In the genomic region with DNA sequence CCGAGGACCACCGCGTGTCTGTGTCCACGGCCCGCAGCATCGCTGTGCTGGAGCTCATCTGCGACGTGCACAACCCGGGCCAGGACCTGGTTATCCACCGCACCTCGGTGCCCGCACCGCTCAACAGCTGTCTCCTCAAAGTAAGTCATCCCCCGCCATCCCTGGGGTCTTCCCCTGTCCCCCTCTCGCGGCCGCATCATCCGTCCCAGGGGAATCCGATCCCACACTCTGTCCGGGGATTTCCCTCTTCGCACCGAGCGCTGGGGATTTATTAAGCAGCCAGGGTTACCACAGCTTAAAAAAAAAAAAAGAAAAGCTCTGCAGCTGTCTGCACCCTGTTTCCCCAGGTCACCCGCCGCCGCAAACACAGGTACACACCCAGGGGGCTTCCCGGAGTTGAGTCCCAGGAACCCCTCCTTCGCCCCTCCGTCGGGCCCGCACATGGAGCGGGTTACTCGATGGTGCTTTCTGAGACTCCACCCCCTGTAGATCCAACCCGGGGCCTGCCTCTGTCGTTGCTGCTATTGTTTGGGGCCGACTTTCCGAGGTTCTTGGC, we compare ENCODE assay signal across 8 cellular contexts. TPM values are rescaled to one million over a fixed set of nuclear protein-coding genes. Genes with fewer than 3 reads are reported as not detected.
A peak's percentile ranks its signal among the peaks of the same experiment; 100 is the strongest.
DNase-seq lines count a peak whose midpoint lies in the region; ATAC-seq and TF ChIP-seq lines count a peak whose summit lies in the region.

No MANE protein-coding gene starts in this region.

- ATAC-seq in thoracic aorta (ENCODE audit: insufficient number of reproducible peaks, low FRiP score, low read depth): no peak

- H3K9me3 ChIP-seq in HEK293 (ENCODE audit: control insufficient read depth, insufficient read depth, low read depth, low read length): no peaks in the 10 kb centered on the region
- no peaks in the 10 kb centered on the region for H3K9me3 ChIP-seq in thoracic aorta

- no peaks in the 10 kb centered on the region for H3K27me3 ChIP-seq in thoracic aorta (replicated peaks; ENCODE audit: insufficient read depth)

- H3K4me1 ChIP-seq in HEK293 (ENCODE audit: control insufficient read depth, insufficient read depth, low read length) (peaks cover 3% of the 10 kb centered on the region; the same call in 1 of the 2 replicates), thoracic aorta (ENCODE audit: control insufficient read depth in 1 of 2, low read depth in 2 of 2) (peaks cover 14 to 47% of the 10 kb centered on the region in 2 donors)

- H3K4me3 ChIP-seq in HEK293 (ENCODE audit: low read depth, low read length) (peak overlapping the region; percentile 94), epithelial cell of proximal tubule (ENCODE audit: low read depth, low read length) (peak overlapping the region; percentile 95), thoracic aorta (peak overlapping the region; percentile 94)

- peaks cover 51% of the 10 kb centered on the region for H3K36me3 Mint-ChIP-seq in nephron progenitor cell (ENCODE audit: low read depth)

- H3K36me3 ChIP-seq in HEK293 (ENCODE audit: control insufficient read depth in 2 of 2, insufficient read depth in 1 of 2, low read length in 2 of 2) (peaks cover 0 to 6% of the 10 kb centered on the region in 2 experiments; a peak in 1 of 3 replicates), thoracic aorta (no peaks in the 10 kb centered on the region)

- peaks cover 39% of the 10 kb centered on the region for H3K4me1 Mint-ChIP-seq in nephron progenitor cell

- DNase-seq in GM10248 (ENCODE audit: extremely low spot score) (peak; percentile 45), NCI-H2171 (lab: John Stamatoyannopoulos, UW) (peak; percentile 44), epithelial cell of proximal tubule (ENCODE audit: low read depth) (no peak), nephron progenitor cell (peak; percentile 50), thoracic aorta (ENCODE audit: low spot score) (peak; percentile 4), SHP77 treated with DMSO at 0.1 percent for 48 hours (lab: John Stamatoyannopoulos, UW) (no peak)
- DNase-seq in activated CD8-positive, alpha-beta memory T cell treated with anti-CD3 and anti-CD28 coated beads, Interleukin-2, amount 50 U/mL, for 24 hours (ENCODE audit: extremely low read depth): peak; percentile 7

- POLR2A ChIA-PET in GM10248 (lab: Yijun Ruan, JAX) (no interaction called here), HEK293 (lab: Yijun Ruan, JAX) (interaction anchor here (0.6 to 2.8 kb wide), 6 partner anchors 9 to 316 kb away, joined by 3 to 11 read pairs (median 4); a partner anchor contains a TSS)

- CTCF ChIA-PET in GM10248 (lab: Yijun Ruan, JAX): interaction anchor here (1.2 to 2.0 kb wide), 5 partner anchors 9 to 28 kb away, joined by 3 to 5 read pairs (median 4); no protein-coding TSS in a partner anchor
- CTCF ChIA-PET in HEK293 (lab: Yijun Ruan, JAX): interaction anchor here (0.6 to 1.3 kb wide), 6 partner anchors 20 to 504 kb away, joined by 3 to 5 read pairs (median 3); no protein-coding TSS in a partner anchor

- H3K27ac ChIP-seq in HEK293 (ENCODE audit: extremely low read depth, low read depth, low read length) (peak overlapping the region; percentile 98; the same call in 1 of the 2 replicates), thoracic aorta (peak overlapping the region; percentile 34 to 95)

- peak overlapping the region; percentile 94 for H3K4me3 Mint-ChIP-seq in nephron progenitor cell

- TF ChIP-seq CTCF in GM10248 (IDR thresholded peaks at IDR 0.05; ENCODE audit: control extremely low read depth, extremely low read depth, low read depth, missing control alignments) (no peak), HEK293 (tag by site-specific recombination; IDR thresholded peaks at IDR 0.05) (no peak), epithelial cell of proximal tubule (conservative IDR thresholded peaks at IDR 0.05; ENCODE audit: low read depth, low read length) (no peak), nephron progenitor cell (IDR thresholded peaks at IDR 0.05) (no peak), thoracic aorta (IDR thresholded peaks at IDR 0.05) (no peak)

- peaks cover 13% of the 10 kb centered on the region for H3K9me3 Mint-ChIP-seq in nephron progenitor cell

- H3K27me3 Mint-ChIP-seq in nephron progenitor cell (ENCODE audit: low read depth, poor library complexity): no peaks in the 10 kb centered on the region

- peak overlapping the region; percentile 78 for H3K27ac Mint-ChIP-seq in nephron progenitor cell

TF ChIP-seq in HEK293, 187 proteins besides CTCF, POLR2A, EP300 and RAD21 (continues in another document):
- TF ChIP-seq YY1 (tag by site-specific recombination; IDR thresholded peaks at IDR 0.05) (no peak), ZNF155 (tag by site-specific recombination; IDR thresholded peaks at IDR 0.05) (no peak), ZNF837 (tag by site-specific recombination; IDR thresholded peaks at IDR 0.05) (no peak), GLIS2 (tag by site-specific recombination; IDR thresholded peaks at IDR 0.05) (peak; percentile 32; the same call in 1 of the 2 replicates), ZNF585B (tag by site-specific recombination; IDR thresholded peaks at IDR 0.05) (no peak), ZNF266 (tag by site-specific recombination; IDR thresholded peaks at IDR 0.05; ENCODE audit: low read depth) (no peak), ZNF624 (tag by site-specific recombination; IDR thresholded peaks at IDR 0.05) (no peak), ZNF239 (tag by site-specific recombination; IDR thresholded peaks at IDR 0.05) (no peak), RBAK (tag by site-specific recombination; IDR thresholded peaks at IDR 0.05) (no peak), ZNF138 (tag by site-specific recombination; IDR thresholded peaks at IDR 0.05; ENCODE audit: borderline replicate concordance) (no peak), EGR2 (tag by site-specific recombination; IDR thresholded peaks at IDR 0.05; ENCODE audit: low read depth) (no peak), ZIC2 (tag by site-specific recombination; IDR thresholded peaks at IDR 0.05) (no peak), ZBTB17 (tag by site-specific recombination; IDR thresholded peaks at IDR 0.05) (no peak), ZNF140 (tag by site-specific recombination; IDR thresholded peaks at IDR 0.05) (no peak), SCRT2 (tag by site-specific recombination; IDR thresholded peaks at IDR 0.05) (0 out of 2 replicates have a peak, but pooled peaks have one; percentile 13), ZBTB20 (tag by site-specific recombination; IDR thresholded peaks at IDR 0.05) (peak; percentile 25), ZBTB7A (tag by site-specific recombination; IDR thresholded peaks at IDR 0.05; ENCODE audit: low read depth) (no peak), TCF7L2 (IDR thresholded peaks at IDR 0.05; ENCODE audit: borderline replicate concordance, low read depth, low read length) (no peak), ZNF426 (tag by site-specific recombination; IDR thresholded peaks at IDR 0.05) (no peak), ZNF791 (tag by site-specific recombination; IDR thresholded peaks at IDR 0.05) (no peak)
- TF ChIP-seq, protein P1, sequence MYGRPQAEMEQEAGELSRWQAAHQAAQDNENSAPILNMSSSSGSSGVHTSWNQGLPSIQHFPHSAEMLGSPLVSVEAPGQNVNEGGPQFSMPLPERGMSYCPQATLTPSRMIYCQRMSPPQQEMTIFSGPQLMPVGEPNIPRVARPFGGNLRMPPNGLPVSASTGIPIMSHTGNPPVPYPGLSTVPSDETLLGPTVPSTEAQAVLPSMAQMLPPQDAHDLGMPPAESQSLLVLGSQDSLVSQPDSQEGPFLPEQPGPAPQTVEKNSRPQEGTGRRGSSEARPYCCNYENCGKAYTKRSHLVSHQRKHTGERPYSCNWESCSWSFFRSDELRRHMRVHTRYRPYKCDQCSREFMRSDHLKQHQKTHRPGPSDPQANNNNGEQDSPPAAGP (tag by site-specific recombination; IDR thresholded peaks at IDR 0.05): no peak
- TF ChIP-seq, protein P2, sequence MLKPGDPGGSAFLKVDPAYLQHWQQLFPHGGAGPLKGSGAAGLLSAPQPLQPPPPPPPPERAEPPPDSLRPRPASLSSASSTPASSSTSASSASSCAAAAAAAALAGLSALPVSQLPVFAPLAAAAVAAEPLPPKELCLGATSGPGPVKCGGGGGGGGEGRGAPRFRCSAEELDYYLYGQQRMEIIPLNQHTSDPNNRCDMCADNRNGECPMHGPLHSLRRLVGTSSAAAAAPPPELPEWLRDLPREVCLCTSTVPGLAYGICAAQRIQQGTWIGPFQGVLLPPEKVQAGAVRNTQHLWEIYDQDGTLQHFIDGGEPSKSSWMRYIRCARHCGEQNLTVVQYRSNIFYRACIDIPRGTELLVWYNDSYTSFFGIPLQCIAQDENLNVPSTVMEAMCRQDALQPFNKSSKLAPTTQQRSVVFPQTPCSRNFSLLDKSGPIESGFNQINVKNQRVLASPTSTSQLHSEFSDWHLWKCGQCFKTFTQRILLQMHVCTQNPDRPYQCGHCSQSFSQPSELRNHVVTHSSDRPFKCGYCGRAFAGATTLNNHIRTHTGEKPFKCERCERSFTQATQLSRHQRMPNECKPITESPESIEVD (tag by site-specific recombination; IDR thresholded peaks at IDR 0.05): no peak
- TF ChIP-seq, protein P3, sequence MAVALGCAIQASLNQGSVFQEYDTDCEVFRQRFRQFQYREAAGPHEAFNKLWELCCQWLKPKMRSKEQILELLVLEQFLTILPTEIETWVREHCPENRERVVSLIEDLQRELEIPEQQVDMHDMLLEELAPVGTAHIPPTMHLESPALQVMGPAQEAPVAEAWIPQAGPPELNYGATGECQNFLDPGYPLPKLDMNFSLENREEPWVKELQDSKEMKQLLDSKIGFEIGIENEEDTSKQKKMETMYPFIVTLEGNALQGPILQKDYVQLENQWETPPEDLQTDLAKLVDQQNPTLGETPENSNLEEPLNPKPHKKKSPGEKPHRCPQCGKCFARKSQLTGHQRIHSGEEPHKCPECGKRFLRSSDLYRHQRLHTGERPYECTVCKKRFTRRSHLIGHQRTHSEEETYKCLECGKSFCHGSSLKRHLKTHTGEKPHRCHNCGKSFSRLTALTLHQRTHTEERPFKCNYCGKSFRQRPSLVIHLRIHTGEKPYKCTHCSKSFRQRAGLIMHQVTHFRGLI (tag by site-specific recombination; IDR thresholded peaks at IDR 0.05): no peak
- TF ChIP-seq, protein P4, sequence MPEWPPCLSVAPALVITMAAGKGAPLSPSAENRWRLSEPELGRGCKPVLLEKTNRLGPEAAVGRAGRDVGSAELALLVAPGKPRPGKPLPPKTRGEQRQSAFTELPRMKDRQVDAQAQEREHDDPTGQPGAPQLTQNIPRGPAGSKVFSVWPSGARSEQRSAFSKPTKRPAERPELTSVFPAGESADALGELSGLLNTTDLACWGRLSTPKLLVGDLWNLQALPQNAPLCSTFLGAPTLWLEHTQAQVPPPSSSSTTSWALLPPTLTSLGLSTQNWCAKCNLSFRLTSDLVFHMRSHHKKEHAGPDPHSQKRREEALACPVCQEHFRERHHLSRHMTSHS (tag by site-specific recombination; IDR thresholded peaks at IDR 0.05): no peak

RNA-seq across cellular contexts. Expression of a gene that starts 0.6 kb away (rescaled TPM):
- total RNA-seq in epithelial cell of proximal tubule (7.2 and 13.3 TPM in 2 replicates), thoracic aorta (10 to 100 TPM in 1 of 2 donors, 1 to 10 TPM in 1; 7.2 to 16.4 TPM)

RNA-seq across cellular contexts. Expression of a gene that starts 1.1 kb away (rescaled TPM):
- total RNA-seq in epithelial cell of proximal tubule (8.1 and 15.2 TPM in 2 replicates), thoracic aorta (10 to 100 TPM in 1 of 2 donors, 1 to 10 TPM in 1; 7.6 to 19.7 TPM)

Comparison
In these comparisons a context has a peak if more than half of its experiments do, and no peak if none do; other contexts are left out.
1. DNase-seq: peak in GM10248 (single experiment), NCI-H2171 (single experiment), activated CD8-positive, alpha-beta memory T cell treated with anti-CD3 and anti-CD28 coated beads, Interleukin-2, amount 50 U/mL, for 24 hours (single experiment), nephron progenitor cell (single experiment) and thoracic aorta (single experiment); none in epithelial cell of proximal tubule (single experiment) and SHP77 treated with DMSO at 0.1 percent for 48 hours (single experiment).
2. Peak in every context shown above with its lines, with median percentiles within 50 percentile points of each other: H3K4me3 ChIP-seq.